In the genomic region with DNA sequence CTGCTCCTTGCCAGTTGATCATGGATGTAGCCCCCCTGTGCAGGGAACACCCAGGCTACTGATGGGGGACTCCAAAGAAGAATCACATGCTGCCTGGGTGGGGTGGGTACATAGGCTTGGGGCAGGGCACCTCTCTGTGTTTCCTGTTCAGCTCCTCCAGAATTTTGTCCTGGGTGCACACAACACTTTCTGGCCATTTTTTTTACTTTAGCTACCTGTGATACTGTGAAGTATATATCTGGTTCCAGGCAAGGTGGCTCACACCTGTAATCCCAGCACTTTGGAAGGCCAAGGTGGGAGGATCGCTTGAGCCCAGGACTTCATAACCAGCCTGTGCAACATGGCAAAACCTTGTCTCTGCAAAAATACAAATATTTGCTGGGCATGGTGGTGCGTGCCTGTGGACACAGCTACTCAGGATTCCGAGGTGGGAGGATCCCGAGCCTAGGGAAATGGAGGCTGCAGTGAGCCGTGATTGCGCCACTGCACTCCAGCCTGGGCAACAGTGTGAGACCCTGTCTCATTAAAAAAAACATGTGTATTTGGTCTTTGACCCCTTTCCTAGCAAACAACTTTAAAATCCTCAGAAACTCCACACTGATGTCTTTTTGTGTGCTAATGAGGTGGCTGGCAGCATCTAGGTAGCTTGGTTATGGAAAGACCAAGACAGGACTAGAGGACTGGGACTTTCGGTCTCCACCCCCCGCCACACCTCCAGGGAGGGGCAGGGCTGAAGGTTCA, we compare ENCODE assay signal across 1 cellular context.
TF ChIP-seq lines count a peak whose summit lies in the region.

No MANE protein-coding gene starts in this region.

TF ChIP-seq in HepG2, 621 proteins besides CTCF, POLR2A, EP300 and RAD21 (continued from another document and continues in another):
- TF ChIP-seq, protein P1, sequence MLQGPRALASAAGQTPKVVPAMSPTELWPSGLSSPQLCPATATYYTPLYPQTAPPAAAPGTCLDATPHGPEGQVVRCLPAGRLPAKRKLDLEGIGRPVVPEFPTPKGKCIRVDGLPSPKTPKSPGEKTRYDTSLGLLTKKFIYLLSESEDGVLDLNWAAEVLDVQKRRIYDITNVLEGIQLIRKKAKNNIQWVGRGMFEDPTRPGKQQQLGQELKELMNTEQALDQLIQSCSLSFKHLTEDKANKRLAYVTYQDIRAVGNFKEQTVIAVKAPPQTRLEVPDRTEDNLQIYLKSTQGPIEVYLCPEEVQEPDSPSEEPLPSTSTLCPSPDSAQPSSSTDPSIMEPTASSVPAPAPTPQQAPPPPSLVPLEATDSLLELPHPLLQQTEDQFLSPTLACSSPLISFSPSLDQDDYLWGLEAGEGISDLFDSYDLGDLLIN (CRISPR knock-in tag; IDR thresholded peaks at IDR 0.05; ENCODE audit: borderline replicate concordance): no peak
- TF ChIP-seq HOXA5 (CRISPR knock-in tag; IDR thresholded peaks at IDR 0.05) (peak; percentile 79), GPN1 (CRISPR knock-in tag; IDR thresholded peaks at IDR 0.05; ENCODE audit: borderline replicate concordance) (no peak), ZSCAN20 (CRISPR knock-in tag; IDR thresholded peaks at IDR 0.05; ENCODE audit: borderline replicate concordance) (no peak), ZFP36L1 (CRISPR knock-in tag; IDR thresholded peaks at IDR 0.05) (peak; percentile 44; the same call in 1 of the 2 replicates), TCF7L2 (IDR thresholded peaks at IDR 0.05; ENCODE audit: low read depth, low read length) (no peak), ZNF572 (CRISPR knock-in tag; IDR thresholded peaks at IDR 0.05) (0 out of 2 replicates have a peak, but pooled peaks have one; percentile 48), TP53 (CRISPR knock-in tag; conservative IDR thresholded peaks at IDR 0.05) (peak; percentile 36; the same call in 1 of the 2 replicates), CBFB (CRISPR knock-in tag; IDR thresholded peaks at IDR 0.05) (peak; percentile 47; the same call in 1 of the 2 replicates), ZNF24 (IDR thresholded peaks at IDR 0.05) (no peak), ZNF616 (CRISPR knock-in tag; IDR thresholded peaks at IDR 0.05; ENCODE audit: low read depth) (0 out of 2 replicates have a peak, but pooled peaks have one; percentile 58), FOXA1 (IDR thresholded peaks at IDR 0.05) (no peak), FOXA1 (CRISPR knock-in tag; IDR thresholded peaks at IDR 0.05) (peak; percentile 71), RELA (CRISPR knock-in tag; IDR thresholded peaks at IDR 0.05) (no peak), PAF1 (CRISPR knock-in tag; IDR thresholded peaks at IDR 0.05) (peak; percentile 3; the same call in 1 of the 2 replicates), ZNF816 (CRISPR knock-in tag; IDR thresholded peaks at IDR 0.05; ENCODE audit: borderline replicate concordance) (peak; percentile 77; the same call in 1 of the 2 replicates), NR2F1 (CRISPR knock-in tag; IDR thresholded peaks at IDR 0.05) (peak; percentile 71 to 74; a peak in 2 of 4 replicates), ZNF496 (CRISPR knock-in tag; IDR thresholded peaks at IDR 0.05; ENCODE audit: insufficient replicate concordance) (no peak), ZNF253 (CRISPR knock-in tag; IDR thresholded peaks at IDR 0.05; ENCODE audit: borderline replicate concordance) (no peak), ZNF747 (CRISPR knock-in tag; IDR thresholded peaks at IDR 0.05; ENCODE audit: borderline replicate concordance) (peak; percentile 88), KMT2B (CRISPR knock-in tag; IDR thresholded peaks at IDR 0.05) (peak; percentile 53), MIER2 (CRISPR knock-in tag; IDR thresholded peaks at IDR 0.05) (no peak; the same call in 1 of the 2 replicates), SOX5 (CRISPR knock-in tag; IDR thresholded peaks at IDR 0.05; ENCODE audit: borderline replicate concordance) (peak; percentile 92), IRX3 (CRISPR knock-in tag; IDR thresholded peaks at IDR 0.05; ENCODE audit: borderline replicate concordance, low read depth) (no peak), ADNP (CRISPR knock-in tag; IDR thresholded peaks at IDR 0.05) (peak; percentile 93), ZNF83 (CRISPR knock-in tag; IDR thresholded peaks at IDR 0.05; ENCODE audit: borderline replicate concordance) (peak; percentile 18; the same call in 1 of the 2 replicates), ZNF614 (CRISPR knock-in tag; IDR thresholded peaks at IDR 0.05; ENCODE audit: borderline replicate concordance) (peak; percentile 93), PHF21A (CRISPR knock-in tag; IDR thresholded peaks at IDR 0.05) (peak; percentile 94), ZNF629 (CRISPR knock-in tag; conservative IDR thresholded peaks at IDR 0.05) (peak; percentile 71; the same call in 1 of the 2 replicates), U2AF1 (optimal IDR thresholded peaks at IDR 0.05; ENCODE audit: low read depth, low read length) (no peak), ZC3H13 (CRISPR knock-in tag; IDR thresholded peaks at IDR 0.05) (peak; percentile 89; the same call in 1 of the 2 replicates), ZNF556 (CRISPR knock-in tag; IDR thresholded peaks at IDR 0.05; ENCODE audit: borderline replicate concordance) (peak; percentile 72; the same call in 1 of the 2 replicates), ZNF557 (CRISPR knock-in tag; IDR thresholded peaks at IDR 0.05) (no peak), ZNF136 (CRISPR knock-in tag; IDR thresholded peaks at IDR 0.05; ENCODE audit: low read depth) (peak; percentile 79; the same call in 1 of the 2 replicates)
- TF ChIP-seq, protein P2, sequence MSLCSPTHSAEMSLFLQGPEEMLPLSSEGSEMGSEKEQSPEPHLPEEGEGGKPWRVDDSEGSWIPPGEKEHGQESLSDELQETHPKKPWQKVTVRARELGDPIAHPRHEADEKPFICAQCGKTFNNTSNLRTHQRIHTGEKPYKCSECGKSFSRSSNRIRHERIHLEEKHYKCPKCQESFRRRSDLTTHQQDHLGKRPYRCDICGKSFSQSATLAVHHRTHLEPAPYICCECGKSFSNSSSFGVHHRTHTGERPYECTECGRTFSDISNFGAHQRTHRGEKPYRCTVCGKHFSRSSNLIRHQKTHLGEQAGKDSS (CRISPR knock-in tag; IDR thresholded peaks at IDR 0.05; ENCODE audit: borderline replicate concordance, low read depth): no peak; the same call in 1 of the 2 replicates
- TF ChIP-seq, protein P3, sequence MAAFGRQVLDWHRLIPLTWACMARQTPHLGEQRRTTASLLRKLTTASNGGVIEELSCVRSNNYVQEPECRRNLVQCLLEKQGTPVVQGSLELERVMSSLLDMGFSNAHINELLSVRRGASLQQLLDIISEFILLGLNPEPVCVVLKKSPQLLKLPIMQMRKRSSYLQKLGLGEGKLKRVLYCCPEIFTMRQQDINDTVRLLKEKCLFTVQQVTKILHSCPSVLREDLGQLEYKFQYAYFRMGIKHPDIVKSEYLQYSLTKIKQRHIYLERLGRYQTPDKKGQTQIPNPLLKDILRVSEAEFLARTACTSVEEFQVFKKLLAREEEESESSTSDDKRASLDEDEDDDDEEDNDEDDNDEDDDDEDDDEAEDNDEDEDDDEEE (CRISPR knock-in tag; IDR thresholded peaks at IDR 0.05): no peak
- TF ChIP-seq, protein P4, sequence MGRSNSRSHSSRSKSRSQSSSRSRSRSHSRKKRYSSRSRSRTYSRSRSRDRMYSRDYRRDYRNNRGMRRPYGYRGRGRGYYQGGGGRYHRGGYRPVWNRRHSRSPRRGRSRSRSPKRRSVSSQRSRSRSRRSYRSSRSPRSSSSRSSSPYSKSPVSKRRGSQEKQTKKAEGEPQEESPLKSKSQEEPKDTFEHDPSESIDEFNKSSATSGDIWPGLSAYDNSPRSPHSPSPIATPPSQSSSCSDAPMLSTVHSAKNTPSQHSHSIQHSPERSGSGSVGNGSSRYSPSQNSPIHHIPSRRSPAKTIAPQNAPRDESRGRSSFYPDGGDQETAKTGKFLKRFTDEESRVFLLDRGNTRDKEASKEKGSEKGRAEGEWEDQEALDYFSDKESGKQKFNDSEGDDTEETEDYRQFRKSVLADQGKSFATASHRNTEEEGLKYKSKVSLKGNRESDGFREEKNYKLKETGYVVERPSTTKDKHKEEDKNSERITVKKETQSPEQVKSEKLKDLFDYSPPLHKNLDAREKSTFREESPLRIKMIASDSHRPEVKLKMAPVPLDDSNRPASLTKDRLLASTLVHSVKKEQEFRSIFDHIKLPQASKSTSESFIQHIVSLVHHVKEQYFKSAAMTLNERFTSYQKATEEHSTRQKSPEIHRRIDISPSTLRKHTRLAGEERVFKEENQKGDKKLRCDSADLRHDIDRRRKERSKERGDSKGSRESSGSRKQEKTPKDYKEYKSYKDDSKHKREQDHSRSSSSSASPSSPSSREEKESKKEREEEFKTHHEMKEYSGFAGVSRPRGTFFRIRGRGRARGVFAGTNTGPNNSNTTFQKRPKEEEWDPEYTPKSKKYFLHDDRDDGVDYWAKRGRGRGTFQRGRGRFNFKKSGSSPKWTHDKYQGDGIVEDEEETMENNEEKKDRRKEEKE (IDR thresholded peaks at IDR 0.05): no peak
- TF ChIP-seq, protein P5, sequence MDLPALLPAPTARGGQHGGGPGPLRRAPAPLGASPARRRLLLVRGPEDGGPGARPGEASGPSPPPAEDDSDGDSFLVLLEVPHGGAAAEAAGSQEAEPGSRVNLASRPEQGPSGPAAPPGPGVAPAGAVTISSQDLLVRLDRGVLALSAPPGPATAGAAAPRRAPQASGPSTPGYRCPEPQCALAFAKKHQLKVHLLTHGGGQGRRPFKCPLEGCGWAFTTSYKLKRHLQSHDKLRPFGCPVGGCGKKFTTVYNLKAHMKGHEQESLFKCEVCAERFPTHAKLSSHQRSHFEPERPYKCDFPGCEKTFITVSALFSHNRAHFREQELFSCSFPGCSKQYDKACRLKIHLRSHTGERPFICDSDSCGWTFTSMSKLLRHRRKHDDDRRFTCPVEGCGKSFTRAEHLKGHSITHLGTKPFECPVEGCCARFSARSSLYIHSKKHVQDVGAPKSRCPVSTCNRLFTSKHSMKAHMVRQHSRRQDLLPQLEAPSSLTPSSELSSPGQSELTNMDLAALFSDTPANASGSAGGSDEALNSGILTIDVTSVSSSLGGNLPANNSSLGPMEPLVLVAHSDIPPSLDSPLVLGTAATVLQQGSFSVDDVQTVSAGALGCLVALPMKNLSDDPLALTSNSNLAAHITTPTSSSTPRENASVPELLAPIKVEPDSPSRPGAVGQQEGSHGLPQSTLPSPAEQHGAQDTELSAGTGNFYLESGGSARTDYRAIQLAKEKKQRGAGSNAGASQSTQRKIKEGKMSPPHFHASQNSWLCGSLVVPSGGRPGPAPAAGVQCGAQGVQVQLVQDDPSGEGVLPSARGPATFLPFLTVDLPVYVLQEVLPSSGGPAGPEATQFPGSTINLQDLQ (CRISPR knock-in tag; IDR thresholded peaks at IDR 0.05): no peak
- TF ChIP-seq, protein P6, sequence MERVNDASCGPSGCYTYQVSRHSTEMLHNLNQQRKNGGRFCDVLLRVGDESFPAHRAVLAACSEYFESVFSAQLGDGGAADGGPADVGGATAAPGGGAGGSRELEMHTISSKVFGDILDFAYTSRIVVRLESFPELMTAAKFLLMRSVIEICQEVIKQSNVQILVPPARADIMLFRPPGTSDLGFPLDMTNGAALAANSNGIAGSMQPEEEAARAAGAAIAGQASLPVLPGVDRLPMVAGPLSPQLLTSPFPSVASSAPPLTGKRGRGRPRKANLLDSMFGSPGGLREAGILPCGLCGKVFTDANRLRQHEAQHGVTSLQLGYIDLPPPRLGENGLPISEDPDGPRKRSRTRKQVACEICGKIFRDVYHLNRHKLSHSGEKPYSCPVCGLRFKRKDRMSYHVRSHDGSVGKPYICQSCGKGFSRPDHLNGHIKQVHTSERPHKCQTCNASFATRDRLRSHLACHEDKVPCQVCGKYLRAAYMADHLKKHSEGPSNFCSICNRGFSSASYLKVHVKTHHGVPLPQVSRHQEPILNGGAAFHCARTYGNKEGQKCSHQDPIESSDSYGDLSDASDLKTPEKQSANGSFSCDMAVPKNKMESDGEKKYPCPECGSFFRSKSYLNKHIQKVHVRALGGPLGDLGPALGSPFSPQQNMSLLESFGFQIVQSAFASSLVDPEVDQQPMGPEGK (CRISPR knock-in tag; IDR thresholded peaks at IDR 0.05): peak; percentile 91
- TF ChIP-seq, protein P7, sequence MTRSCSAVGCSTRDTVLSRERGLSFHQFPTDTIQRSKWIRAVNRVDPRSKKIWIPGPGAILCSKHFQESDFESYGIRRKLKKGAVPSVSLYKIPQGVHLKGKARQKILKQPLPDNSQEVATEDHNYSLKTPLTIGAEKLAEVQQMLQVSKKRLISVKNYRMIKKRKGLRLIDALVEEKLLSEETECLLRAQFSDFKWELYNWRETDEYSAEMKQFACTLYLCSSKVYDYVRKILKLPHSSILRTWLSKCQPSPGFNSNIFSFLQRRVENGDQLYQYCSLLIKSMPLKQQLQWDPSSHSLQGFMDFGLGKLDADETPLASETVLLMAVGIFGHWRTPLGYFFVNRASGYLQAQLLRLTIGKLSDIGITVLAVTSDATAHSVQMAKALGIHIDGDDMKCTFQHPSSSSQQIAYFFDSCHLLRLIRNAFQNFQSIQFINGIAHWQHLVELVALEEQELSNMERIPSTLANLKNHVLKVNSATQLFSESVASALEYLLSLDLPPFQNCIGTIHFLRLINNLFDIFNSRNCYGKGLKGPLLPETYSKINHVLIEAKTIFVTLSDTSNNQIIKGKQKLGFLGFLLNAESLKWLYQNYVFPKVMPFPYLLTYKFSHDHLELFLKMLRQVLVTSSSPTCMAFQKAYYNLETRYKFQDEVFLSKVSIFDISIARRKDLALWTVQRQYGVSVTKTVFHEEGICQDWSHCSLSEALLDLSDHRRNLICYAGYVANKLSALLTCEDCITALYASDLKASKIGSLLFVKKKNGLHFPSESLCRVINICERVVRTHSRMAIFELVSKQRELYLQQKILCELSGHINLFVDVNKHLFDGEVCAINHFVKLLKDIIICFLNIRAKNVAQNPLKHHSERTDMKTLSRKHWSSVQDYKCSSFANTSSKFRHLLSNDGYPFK (CRISPR knock-in tag; IDR thresholded peaks at IDR 0.05; ENCODE audit: borderline replicate concordance): peak; percentile 69; the same call in 1 of the 2 replicates
- TF ChIP-seq, protein P8, sequence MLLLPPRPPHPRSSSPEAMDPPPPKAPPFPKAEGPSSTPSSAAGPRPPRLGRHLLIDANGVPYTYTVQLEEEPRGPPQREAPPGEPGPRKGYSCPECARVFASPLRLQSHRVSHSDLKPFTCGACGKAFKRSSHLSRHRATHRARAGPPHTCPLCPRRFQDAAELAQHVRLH (CRISPR knock-in tag; IDR thresholded peaks at IDR 0.05; ENCODE audit: borderline replicate concordance, low read depth): peak; percentile 97
- TF ChIP-seq, protein P9, sequence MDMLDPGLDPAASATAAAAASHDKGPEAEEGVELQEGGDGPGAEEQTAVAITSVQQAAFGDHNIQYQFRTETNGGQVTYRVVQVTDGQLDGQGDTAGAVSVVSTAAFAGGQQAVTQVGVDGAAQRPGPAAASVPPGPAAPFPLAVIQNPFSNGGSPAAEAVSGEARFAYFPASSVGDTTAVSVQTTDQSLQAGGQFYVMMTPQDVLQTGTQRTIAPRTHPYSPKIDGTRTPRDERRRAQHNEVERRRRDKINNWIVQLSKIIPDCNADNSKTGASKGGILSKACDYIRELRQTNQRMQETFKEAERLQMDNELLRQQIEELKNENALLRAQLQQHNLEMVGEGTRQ (IDR thresholded peaks at IDR 0.05; ENCODE audit: low read depth, low read length): no peak
- TF ChIP-seq, protein P9 (CRISPR knock-in tag; IDR thresholded peaks at IDR 0.05; ENCODE audit: borderline replicate concordance): no peak
